12 cellular contexts compared by ENCODE assay signal in the genomic region with DNA sequence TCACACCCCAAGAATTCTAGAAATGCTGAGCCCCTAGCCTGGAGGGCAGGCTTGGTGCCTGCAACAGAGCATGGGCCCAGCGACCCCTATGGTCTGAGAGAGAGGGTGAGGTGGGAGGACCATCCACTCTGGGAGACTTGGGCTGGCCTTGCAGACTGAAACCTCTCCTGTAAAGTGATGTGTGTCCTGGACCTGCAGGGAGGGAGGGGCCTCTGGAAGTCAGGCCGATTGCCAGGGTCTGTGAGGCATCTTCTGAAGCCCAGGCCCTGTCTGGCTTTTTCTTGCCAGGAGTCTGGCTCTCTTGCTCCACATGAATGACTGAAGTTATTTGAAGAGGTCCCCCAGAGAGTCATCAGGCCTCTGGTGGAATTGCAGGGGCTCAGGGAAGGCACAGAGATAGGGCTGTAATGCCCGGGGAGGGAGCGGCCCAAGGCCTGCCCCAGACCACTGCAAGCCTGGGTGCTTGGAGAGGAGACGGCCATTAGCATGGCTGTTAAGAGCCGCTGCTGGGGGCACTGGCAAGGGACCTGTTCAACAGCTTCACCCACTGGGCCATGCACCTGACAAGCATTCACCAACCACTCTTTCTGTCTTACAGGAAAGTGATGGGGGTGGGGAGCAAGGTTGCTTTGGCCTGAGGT. TPM values are rescaled to one million over a fixed set of nuclear protein-coding genes. Genes with fewer than 3 reads are reported as not detected.
DNase-seq lines count a peak whose midpoint lies in the region; ATAC-seq, FAIRE-seq and TF ChIP-seq lines count a peak whose summit lies in the region.
"Had no signal": no experiment of that assay in that cellular context is flagged by ENCODE, and none has a peak within 500 bp of the region (broad histone marks: within the 10 kb centered on the region; RNA-seq: fewer than 3 reads in every experiment).

No MANE protein-coding gene starts in this region.

- peaks cover 10% of the 10 kb centered on the region; the same call in 1 of the 2 replicates for H3K27me3 ChIP-seq in OCI-LY3 (ENCODE audit: low read depth, low read length)
- H3K27me3 ChIP-seq in H1 (replicated peaks in 1 of 4; ENCODE audit: control insufficient read depth in 3 of 4, extremely low read depth in 1 of 4, insufficient read depth in 3 of 4, low read length in 3 of 4), result peaks cover 0 to 13% (median 1%) of the 10 kb centered on the region in 4 experiments; a peak in 4 of 7 replicates
- peaks cover 18% of the 10 kb centered on the region for H3K27me3 ChIP-seq in neural progenitor cell
- peaks cover 19% of the 10 kb centered on the region for H3K27me3 ChIP-seq in PC-3 (ENCODE audit: low read length)

- ATAC-seq in PC-3 (no peak), HG03469 (IDR thresholded peaks at IDR 0.05; ENCODE audit: unreplicated experiment) (no peak)
- ATAC-seq: CD8-positive, alpha-beta T cell had no signal

- H3K4me3 ChIP-seq in OCI-LY3 (ENCODE audit: low read length), result no peak overlapping the region
- no peak overlapping the region for H3K4me3 ChIP-seq in H1 (ENCODE audit: extremely low read depth in 1 of 4, insufficient read depth in 2 of 4, low read depth in 3 of 4, low read length in 4 of 4)
- no peak overlapping the region for H3K4me3 ChIP-seq in neural progenitor cell
- no peak overlapping the region for H3K4me3 ChIP-seq in PC-3 (ENCODE audit: low read length)

- TF ChIP-seq CTCF in OCI-LY3 (IDR thresholded peaks at IDR 0.05; ENCODE audit: low read depth, low read length) (no peak), H1 (IDR thresholded peaks at IDR 0.05; ENCODE audit: control extremely low read depth in 1 of 3, insufficient read depth in 1 of 3, low read depth in 1 of 3, low read length in 3 of 3) (peak in 2 of 3 experiments; percentile 6 to 12; a peak in 1 of 4 replicates), neural progenitor cell (IDR thresholded peaks at IDR 0.05) (no peak), PC-3 (conservative IDR thresholded peaks at IDR 0.05; ENCODE audit: low read depth, low read length) (no peak)

- POLR2A ChIA-PET in H1 (lab: Charles Lee; ENCODE audit: partially characterized antibody), result no interaction called here
- POLR2A ChIA-PET in PC-3 (lab: Charles Lee; ENCODE audit: unreplicated experiment), result no interaction called here

- H2AFZ ChIP-seq in OCI-LY3 (ENCODE audit: low read depth, low read length) (no peak overlapping the region), H1 (ENCODE audit: low read length) (no peak overlapping the region), neural progenitor cell (replicated peaks) (peak overlapping the region; percentile 45), PC-3 (ENCODE audit: low read length) (no peak overlapping the region)

- no peak overlapping the region for H4K8ac ChIP-seq in H1 (ENCODE audit: extremely low read depth, insufficient read depth, low read length)

- no peak overlapping the region for H4K5ac ChIP-seq in H1 (ENCODE audit: insufficient read length, low read depth, low read length)

- H3K27ac ChIP-seq in OCI-LY3 (ENCODE audit: low read length), result no peak overlapping the region
- H3K27ac ChIP-seq in H1 (ENCODE audit: low read depth, low read length), result no peak overlapping the region
- no peak overlapping the region for H3K27ac ChIP-seq in neural progenitor cell
- H3K27ac ChIP-seq in PC-3 (ENCODE audit: low read length), result no peak overlapping the region

- no peak overlapping the region for H2BK120ac ChIP-seq in H1 (replicated peaks; ENCODE audit: low read depth, low read length)

- H3K4me1 ChIP-seq in OCI-LY3 (ENCODE audit: low read length) (no peaks in the 10 kb centered on the region), H1 (replicated peaks in 1 of 4; ENCODE audit: control insufficient read depth in 3 of 4, insufficient read depth in 4 of 4, low read length in 3 of 4) (peaks cover 0 to 12% (median 4%) of the 10 kb centered on the region in 4 experiments; a peak in 5 of 7 replicates), neural progenitor cell (peaks cover 5% of the 10 kb centered on the region), PC-3 (ENCODE audit: insufficient read depth, low read length) (peaks cover 8% of the 10 kb centered on the region)

- no peak overlapping the region for H3K56ac ChIP-seq in H1 (replicated peaks; ENCODE audit: insufficient read length, low read depth, low read length)

- H2BK20ac ChIP-seq in H1 (ENCODE audit: low read length), result no peak overlapping the region

- H3K27ac Mint-ChIP-seq in neural progenitor cell, result no peak overlapping the region
- H3K27ac Mint-ChIP-seq: CD8-positive, alpha-beta T cell; IgD-negative memory B cell had no signal

- no TSS peak for BruUV-seq in PC-3 (replicated peaks; lab: Mats Ljungman, UMichigan)

- CTCF ChIA-PET in H1 (lab: Charles Lee; ENCODE audit: partially characterized antibody) (interaction anchor here (0.6 to 4.6 kb wide), 26 partner anchors 10 to 872 kb away, joined by 3 to 52 read pairs (median 4); partner anchors contain the start of gene TRPM1), PC-3 (lab: Charles Lee) (no interaction called here)

- H2BK12ac ChIP-seq in H1 (ENCODE audit: low read depth, low read length), result no peak overlapping the region

- intact Hi-C loops in PC-3 (cut with micrococcal nuclease), result no loop called here

- DNase-seq in ELF-1 (ENCODE audit: low read depth, low spot score) (peak; percentile 13), H1 (ENCODE audit: low read depth in 1 of 2, low spot score in 2 of 2) (no peak), neural progenitor cell (ENCODE audit: low spot score) (peak; percentile 20), PC-3 (no peak), cortex of kidney (lab: John Stamatoyannopoulos, UW) (no peak)
- DNase-seq: GF-D8 had no signal

- H3K23ac ChIP-seq in H1 (ENCODE audit: insufficient read length), result no peak overlapping the region

- H3K9me3 Mint-ChIP-seq in neural progenitor cell, result no peaks in the 10 kb centered on the region
- H3K9me3 Mint-ChIP-seq: CD8-positive, alpha-beta T cell; IgD-negative memory B cell had no signal

- no peak for TF ChIP-seq POLR2A in H1 (IDR thresholded peaks at IDR 0.05; ENCODE audit: control extremely low read depth in 1 of 2, low read depth in 2 of 2, low read length in 2 of 2)

- H3K9me2 ChIP-seq in PC-3 (replicated peaks; ENCODE audit: low read length), result no peaks in the 10 kb centered on the region

- H3K9me3 ChIP-seq in OCI-LY3 (ENCODE audit: insufficient read depth, low read length), result no peaks in the 10 kb centered on the region
- no peaks in the 10 kb centered on the region for H3K9me3 ChIP-seq in H1 (ENCODE audit: insufficient read depth in 2 of 2, low read depth in 1 of 2, low read length in 1 of 2)
- H3K9me3 ChIP-seq in neural progenitor cell (ENCODE audit: low read depth), result no peaks in the 10 kb centered on the region
- no peaks in the 10 kb centered on the region for H3K9me3 ChIP-seq in PC-3 (ENCODE audit: low read length)

- H2BK5ac ChIP-seq in H1 (ENCODE audit: low read depth, low read length), result no peak overlapping the region

- H3K79me2 ChIP-seq in OCI-LY3 (ENCODE audit: low read length) (no peaks in the 10 kb centered on the region), H1 (ENCODE audit: control insufficient read depth in 1 of 2, insufficient read depth in 2 of 2, low read length in 2 of 2) (no peaks in the 10 kb centered on the region), neural progenitor cell (ENCODE audit: low read depth) (no peaks in the 10 kb centered on the region), PC-3 (ENCODE audit: low read length) (no peaks in the 10 kb centered on the region)

- H3K36me3 ChIP-seq in OCI-LY3 (replicated peaks; ENCODE audit: low read depth, low read length) (no peaks in the 10 kb centered on the region), H1 (ENCODE audit: control insufficient read depth in 2 of 4, insufficient read depth in 4 of 4, low read length in 3 of 4) (no peaks in the 10 kb centered on the region), neural progenitor cell (no peaks in the 10 kb centered on the region), PC-3 (ENCODE audit: low read depth, low read length) (no peaks in the 10 kb centered on the region)

- no peak overlapping the region for H2AK5ac ChIP-seq in H1 (ENCODE audit: low read depth, low read length)

- peaks cover 18% of the 10 kb centered on the region for H3K4me1 Mint-ChIP-seq in neural progenitor cell

- H3K4me2 ChIP-seq in OCI-LY3 (ENCODE audit: low read length), result peak overlapping the region; percentile 39; the same call in 1 of the 2 replicates
- H3K4me2 ChIP-seq in H1 (ENCODE audit: insufficient read depth in 1 of 2, low read depth in 2 of 2, low read length in 2 of 2), result no peak overlapping the region; a peak in 1 of 4 replicates
- no peak overlapping the region for H3K4me2 ChIP-seq in neural progenitor cell
- H3K4me2 ChIP-seq in PC-3 (ENCODE audit: low read length), result no peak overlapping the region

- peaks cover 11% of the 10 kb centered on the region for H3K27me3 Mint-ChIP-seq in neural progenitor cell (ENCODE audit: insufficient read depth, low read depth)

- peaks cover 6% of the 10 kb centered on the region; the same call in 1 of the 2 replicates for H3K23me2 ChIP-seq in H1 (ENCODE audit: low read depth, low read length)

- H3K4ac ChIP-seq in H1 (replicated peaks; ENCODE audit: insufficient read length, low read depth, low read length), result no peak overlapping the region

- peak; percentile 14 to 37; a peak in 2 of 4 replicates for TF ChIP-seq RAD21 in H1 (IDR thresholded peaks at IDR 0.05 in 1 of 2, conservative IDR thresholded peaks at IDR 0.05 in 1 of 2; ENCODE audit: low read depth in 2 of 2, low read length in 2 of 2)

- H3K9ac ChIP-seq in OCI-LY3 (ENCODE audit: low read length) (no peak overlapping the region), H1 (replicated peaks in 1 of 4; ENCODE audit: extremely low read depth in 1 of 4, low read depth in 3 of 4, low read length in 3 of 4) (no peak overlapping the region), neural progenitor cell (no peak overlapping the region), PC-3 (ENCODE audit: low read length) (no peak overlapping the region)

- H4K20me1 ChIP-seq in OCI-LY3 (ENCODE audit: insufficient read depth, low read length) (no peaks in the 10 kb centered on the region), H1 (replicated peaks in 1 of 2; ENCODE audit: control insufficient read depth in 1 of 2, insufficient read depth in 2 of 2, low read length in 2 of 2) (peaks cover 0 to 11% of the 10 kb centered on the region in 2 experiments), neural progenitor cell (ENCODE audit: low read depth) (no peaks in the 10 kb centered on the region), PC-3 (ENCODE audit: low read length) (no peaks in the 10 kb centered on the region)

- no peaks in the 10 kb centered on the region for H3K36me3 Mint-ChIP-seq in neural progenitor cell
- H3K36me3 Mint-ChIP-seq: CD14-positive monocyte; CD8-positive, alpha-beta T cell; IgD-negative memory B cell had no signal

- H3F3A ChIP-seq in neural progenitor cell (ENCODE audit: low read depth) (no peaks in the 10 kb centered on the region), PC-3 (ENCODE audit: low read length, unreplicated experiment) (no peaks in the 10 kb centered on the region)

- no peak for TF ChIP-seq EP300 in H1 (IDR thresholded peaks at IDR 0.05; ENCODE audit: borderline replicate concordance in 1 of 2, low read depth in 2 of 2, low read length in 2 of 2)

- no peaks in the 10 kb centered on the region for H3K79me1 ChIP-seq in H1 (ENCODE audit: low read depth, low read length)

- no peak overlapping the region for H3K14ac ChIP-seq in H1 (ENCODE audit: insufficient read length)

- no peak overlapping the region for H3K18ac ChIP-seq in H1 (ENCODE audit: extremely low read depth, low read length)

- no peak overlapping the region for H3K4me3 Mint-ChIP-seq in neural progenitor cell
- H3K4me3 Mint-ChIP-seq: CD14-positive monocyte had no signal

- FAIRE-seq in H1 (lab: Jason Lieb, UNC), result no peak
- FAIRE-seq: H54 had no signal

- H2BK15ac ChIP-seq in H1 (ENCODE audit: low read length), result no peak overlapping the region

- 65% methylated on average over 4 of the region's 6 CpGs; no CpG with 5 or more reads in 1 of the 2 experiments for WGBS in H1 (ENCODE audit: extremely low coverage in 1 of 2, insufficient coverage in 1 of 2, insufficient read length in 1 of 2, insufficient replicate concordance in 2 of 2, low coverage in 1 of 2, low lambda C conversion rate in 2 of 2, missing lambda C conversion rate in 1 of 2), 2 experiments

- no peak overlapping the region for H4K91ac ChIP-seq in H1 (replicated peaks; ENCODE audit: insufficient read length, low read length)

RNA-seq across cellular contexts. Expression of gene CHRNA7, which starts 56.0 kb away (rescaled TPM):
- 7.5 and 9.1 TPM in 2 replicates for total RNA-seq in H1 (2021; fragmentation: NEBNext Ultra II Directional; extraction: Animal tissue kit (Norgen Biotek cat#: 25700))
- polyA plus RNA-seq in H1 (2011; rRNA removed), result 11.0 and 12.4 TPM in 2 replicates
- 7.4 TPM for polyA plus RNA-seq in H1 (2011; cell fraction: cytosol; rRNA removed)
- 20.6 TPM for polyA plus RNA-seq in H1 (2011; cell fraction: nucleus; rRNA removed)
- polyA plus RNA-seq in H1 (2012, experiment 1 of 2), result 7.1 to 7.9 TPM (median 7.6 TPM) in 4 replicates
- 5.3 TPM for polyA plus RNA-seq in H1 (2012, experiment 2 of 2)
- 4.3 TPM for polyA plus RNA-seq in H1 (2013, experiment 1 of 2)
- polyA plus RNA-seq in H1 (2013, experiment 2 of 2), result 5.0 TPM
- polyA minus RNA-seq in H1 (2011; rRNA and poly(A)+ RNA removed), result 32.8 and 36.1 TPM in 2 replicates
- polyA minus RNA-seq in H1 (2011; cell fraction: cytosol; rRNA and poly(A)+ RNA removed), result 13.7 TPM
- 26.5 TPM for polyA minus RNA-seq in H1 (2011; cell fraction: nucleus; rRNA and poly(A)+ RNA removed)
- 8.7 and 14.0 TPM in 2 replicates for total RNA-seq in neural progenitor cell (ENCODE audit: low replicate concordance)
- total RNA-seq in PC-3 (2014; rRNA removed), result 0.73 and 1.0 TPM in 2 replicates
- total RNA-seq: CD8-positive, alpha-beta T cell had no signal
- polyA plus RNA-seq: IgD-negative memory B cell had no signal

Comparison
In these comparisons a context has a peak if more than half of its experiments do, and no peak if none do; other contexts are left out.
1. DNase-seq: peak in ELF-1 (single experiment) and neural progenitor cell (single experiment); none in H1 (0 of 2), PC-3 (single experiment) and cortex of kidney (single experiment).
2. CTCF ChIP-seq: peak in H1 (2 of 3); none in OCI-LY3 (single experiment), neural progenitor cell (single experiment) and PC-3 (single experiment).